ENCODE assay signal across 8 cellular contexts in genomic region chr14:96741151-96741977, GRCh38. TPM values are rescaled to one million over a fixed set of nuclear protein-coding genes. Genes with fewer than 3 reads are reported as not detected.
DNase-seq lines count a peak whose midpoint lies in the region; ATAC-seq and TF ChIP-seq lines count a peak whose summit lies in the region.

No MANE protein-coding gene starts in this region.

- H3K27ac ChIP-seq in right atrium auricular region (no peak overlapping the region), aorta (ENCODE audit: low read depth in 1 of 2, low read length in 2 of 2) (no peak overlapping the region)

- DNase-seq in AG10803 (ENCODE audit: low read depth) (peak; percentile 29), HUDEP-2 (lab: John Stamatoyannopoulos, UW; ENCODE audit: unreplicated experiment in 76 of 76) (peak in 51 of 76 experiments; percentile 0 to 75 (median 35)), T-helper 1 cell (peak; percentile 38 to 68 (median 61)), adipocyte (ENCODE audit: low read depth) (peak; percentile 71), right atrium auricular region (ENCODE audit: low spot score) (no peak), retina (peak; percentile 91), aorta (peak; percentile 60 to 88)

- no peaks in the 10 kb centered on the region for H3K9me3 ChIP-seq in adipocyte (ENCODE audit: control insufficient read depth, low read length)
- peaks cover 0 to 6% of the 10 kb centered on the region in 2 donors for H3K9me3 ChIP-seq in right atrium auricular region
- peaks cover 6% of the 10 kb centered on the region for H3K9me3 ChIP-seq in aorta (ENCODE audit: control insufficient read depth, low read length)

- WGBS in aorta, 2 donors, result 3 to 4% methylated on average over 36 to 62 of the region's 62 CpGs

- peak overlapping the region; percentile 57 for H3K9ac ChIP-seq in adipocyte (ENCODE audit: low read length)

- H3K4me3 ChIP-seq in AG10803 (ENCODE audit: low read length) (peak overlapping the region; percentile 59), adipocyte (ENCODE audit: low read length) (peak overlapping the region; percentile 76), right atrium auricular region (peak overlapping the region; percentile 27 to 45), aorta (ENCODE audit: low read length in 2 of 2) (no peak overlapping the region)

- peak; percentile 60 for TF ChIP-seq CTCF in AG10803 (conservative IDR thresholded peaks at IDR 0.05; ENCODE audit: low read length)
- peak; percentile 91 to 94 for TF ChIP-seq CTCF in right atrium auricular region (IDR thresholded peaks at IDR 0.05)

- no peaks in the 10 kb centered on the region for H3K36me3 ChIP-seq in adipocyte (ENCODE audit: control insufficient read depth, insufficient read depth, low read length, severe bottlenecking)
- H3K36me3 ChIP-seq in right atrium auricular region, result no peaks in the 10 kb centered on the region
- no peaks in the 10 kb centered on the region for H3K36me3 ChIP-seq in aorta (ENCODE audit: control insufficient read depth in 1 of 2, insufficient read depth in 2 of 2, low read length in 1 of 2)

- ATAC-seq in GM19035 (IDR thresholded peaks at IDR 0.05; ENCODE audit: unreplicated experiment), result peak; percentile 74
- ATAC-seq in aorta (ENCODE audit: low FRiP score), result peak; percentile 87

- intact Hi-C loops in aorta (cut with DNase I), result loop anchor here (5.0 to 10.0 kb wide), 2 partner anchors 167 to 174 kb away; no protein-coding TSS in a partner anchor

- H3K4me1 ChIP-seq in adipocyte (ENCODE audit: control insufficient read depth, insufficient read depth, low read length) (no peaks in the 10 kb centered on the region), right atrium auricular region (peaks cover 0 to 9% of the 10 kb centered on the region in 2 donors), aorta (ENCODE audit: control insufficient read depth in 1 of 2, insufficient read depth in 2 of 2, low read length in 2 of 2) (no peaks in the 10 kb centered on the region)

- H3K27me3 ChIP-seq in adipocyte (replicated peaks; ENCODE audit: control insufficient read depth, insufficient read depth, low read length), result peaks cover 68% of the 10 kb centered on the region
- peaks cover 3 to 6% of the 10 kb centered on the region in 2 donors for H3K27me3 ChIP-seq in right atrium auricular region
- peaks cover 0 to 1% of the 10 kb centered on the region in 2 donors for H3K27me3 ChIP-seq in aorta (ENCODE audit: control insufficient read depth in 1 of 2, insufficient read depth in 2 of 2, low read length in 1 of 2)

RNA-seq across cellular contexts. Expression of gene VRK1, which starts 55.8 kb away (rescaled TPM):
- 1 to 10 TPM; 8.7 to 10.0 TPM for total RNA-seq in right atrium auricular region
- total RNA-seq in aorta, result 1 to 10 TPM; 9.0 to 9.4 TPM
- polyA plus RNA-seq in aorta, result 1 to 10 TPM; 5.8 to 7.8 TPM

Comparison
In these comparisons a context has a peak if more than half of its experiments do, and no peak if none do; other contexts are left out.
1. H3K4me3 ChIP-seq: peak in AG10803 (single experiment), adipocyte (single experiment) and right atrium auricular region (2 of 2); none in aorta (0 of 2).